In the genomic region with DNA sequence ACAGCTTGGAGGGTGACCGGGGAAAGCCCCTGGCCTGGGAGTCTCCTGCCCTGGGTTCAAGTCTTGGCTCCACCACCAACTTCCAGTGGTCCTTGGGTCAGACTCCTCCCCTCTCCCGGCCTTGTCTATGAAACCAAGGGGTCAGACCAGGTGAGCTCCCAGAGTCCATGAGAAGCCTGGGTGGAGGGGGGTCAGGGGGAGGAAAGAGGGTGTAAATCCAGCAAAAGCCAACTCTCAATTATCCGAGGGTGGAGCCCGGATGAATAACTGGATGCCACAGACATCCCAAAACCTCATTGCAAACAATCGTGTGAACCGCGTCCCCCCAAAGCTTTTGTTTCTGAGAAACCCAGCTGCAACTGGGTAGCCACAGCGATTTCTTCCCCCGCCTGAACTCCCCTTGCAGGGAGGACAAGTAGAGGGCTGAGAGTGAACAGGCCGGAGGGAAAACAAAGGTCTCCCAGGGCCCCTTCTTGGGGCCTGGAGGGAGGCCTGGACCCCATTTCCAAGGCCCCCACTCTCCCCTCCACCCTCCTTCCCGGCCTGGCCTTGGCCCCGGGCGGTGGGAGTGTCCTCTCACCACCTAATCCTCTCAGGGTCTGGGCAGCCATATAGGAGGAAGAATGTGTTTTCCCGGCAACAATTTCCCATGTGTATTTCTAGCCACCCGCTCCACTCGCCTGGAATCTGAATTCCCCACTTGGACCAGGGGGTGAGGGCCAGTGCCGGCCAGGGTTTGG, we compare ENCODE assay signal across 12 cellular contexts. TPM values are rescaled to one million over a fixed set of nuclear protein-coding genes. Genes with fewer than 3 reads are reported as not detected.
DNase-seq lines count a peak whose midpoint lies in the region; ATAC-seq and TF ChIP-seq lines count a peak whose summit lies in the region.
"Had no signal": no experiment of that assay in that cellular context is flagged by ENCODE, and none has a peak within 500 bp of the region (broad histone marks: within the 10 kb centered on the region; RNA-seq: fewer than 3 reads in every experiment).

No MANE protein-coding gene starts in this region.

- no peak overlapping the region for H2AFZ ChIP-seq in KMS-11 (ENCODE audit: low read depth)

- no peak overlapping the region for H3K4me3 ChIP-seq in KMS-11 (IDR thresholded peaks at IDR 0.05; ENCODE audit: insufficient read depth, low read depth, low read length)
- no peak overlapping the region for H3K4me3 ChIP-seq in thyroid gland (replicated peaks in 1 of 3)

- H3K9me3 Mint-ChIP-seq in chondrocyte (ENCODE audit: low read depth) (no peaks in the 10 kb centered on the region), mesothelial cell of epicardium (no peaks in the 10 kb centered on the region)
- H3K9me3 Mint-ChIP-seq: dendritic cell treated with granulocyte-macrophage colony-stimulating factor and Interleukin-4, amounts not matched to agents 40 ng/mL and 50 ng/mL, for 4 days had no signal

- H3K9ac ChIP-seq in KMS-11 = no peak overlapping the region

- H3K36me3 ChIP-seq in KMS-11 (ENCODE audit: insufficient read depth) (no peaks in the 10 kb centered on the region), thyroid gland (no peaks in the 10 kb centered on the region)

- H3K4me3 Mint-ChIP-seq in chondrocyte (ENCODE audit: unreplicated experiment) = peak overlapping the region; percentile 86
- peak overlapping the region; percentile 83 for H3K4me3 Mint-ChIP-seq in mesothelial cell of epicardium
- H3K4me3 Mint-ChIP-seq: dendritic cell treated with granulocyte-macrophage colony-stimulating factor and Interleukin-4, amounts not matched to agents 40 ng/mL and 50 ng/mL, for 4 days had no signal

- intact Hi-C loops in thyroid gland (cut with DNase I) = no loop called here

- no peaks in the 10 kb centered on the region; the same call in 1 of the 2 replicates for H4K20me1 ChIP-seq in KMS-11 (ENCODE audit: insufficient read depth)

- no peaks in the 10 kb centered on the region for H3K36me3 Mint-ChIP-seq in chondrocyte (ENCODE audit: low read depth)
- no peaks in the 10 kb centered on the region for H3K36me3 Mint-ChIP-seq in mesothelial cell of epicardium

- DNase-seq in chondrocyte (ENCODE audit: low spot score) (no peak), mesothelial cell of epicardium (ENCODE audit: low spot score in 2 of 2, unreplicated experiment in 2 of 2) (no peak), thyroid gland (no peak), SHP77 (lab: John Stamatoyannopoulos, UW) (no peak), NCI-H1105 (lab: John Stamatoyannopoulos, UW) (no peak), dermis blood vessel endothelial cell (no peak)
- DNase-seq: activated CD8-positive, alpha-beta memory T cell treated with anti-CD3 and anti-CD28 coated beads for 24 hours; NCI-H1105 treated with DMSO at 0.1 percent for 48 hours; stimulated activated CD4-positive, alpha-beta T cell treated with anti-CD3 and anti-CD28 coated beads, Interleukin-4, amount 100 ng/mL, for 1 hour had no signal

- H3K27me3 ChIP-seq in KMS-11 (ENCODE audit: insufficient read depth, low read depth) (no peaks in the 10 kb centered on the region), thyroid gland (no peaks in the 10 kb centered on the region)

- H3K27me3 Mint-ChIP-seq in chondrocyte (ENCODE audit: low read depth) (no peaks in the 10 kb centered on the region), mesothelial cell of epicardium (ENCODE audit: low read depth) (no peaks in the 10 kb centered on the region)

- H3K4me2 ChIP-seq in KMS-11 = peak overlapping the region; percentile 96

- H3K9me3 ChIP-seq in thyroid gland = no peaks in the 10 kb centered on the region

- no peak overlapping the region; the same call in 1 of the 2 replicates for H3K27ac ChIP-seq in KMS-11
- H3K27ac ChIP-seq in thyroid gland = peak overlapping the region; percentile 86 to 94 (median 93)

- H3K4me1 Mint-ChIP-seq in chondrocyte (ENCODE audit: low read depth) (peaks cover 56% of the 10 kb centered on the region), mesothelial cell of epicardium (peaks cover 50% of the 10 kb centered on the region)

- peaks cover 46% of the 10 kb centered on the region for H3K79me2 ChIP-seq in KMS-11 (ENCODE audit: insufficient read depth, low read depth)

- no peak for TF ChIP-seq CTCF in KMS-11 (conservative IDR thresholded peaks at IDR 0.05; ENCODE audit: low read depth, low read length)
- TF ChIP-seq CTCF in chondrocyte (IDR thresholded peaks at IDR 0.05) = no peak
- TF ChIP-seq CTCF in mesothelial cell of epicardium (IDR thresholded peaks at IDR 0.05; ENCODE audit: unreplicated experiment) = no peak
- TF ChIP-seq CTCF in thyroid gland (IDR thresholded peaks at IDR 0.05) = no peak

- no peak for ATAC-seq in GM19452 (IDR thresholded peaks at IDR 0.05; ENCODE audit: unreplicated experiment)

- peaks cover 47% of the 10 kb centered on the region for H3K4me1 ChIP-seq in KMS-11 (ENCODE audit: low read depth, poor library complexity, severe bottlenecking)
- H3K4me1 ChIP-seq in thyroid gland = peaks cover 65 to 76% of the 10 kb centered on the region in 2 donors

- TF ChIP-seq POLR2A in thyroid gland (IDR thresholded peaks at IDR 0.05) = no peak

- WGBS in thyroid gland, 2 donors = 45 to 60% methylated on average over 12 to 17 of the region's 17 CpGs

- H3K27ac Mint-ChIP-seq in chondrocyte (ENCODE audit: unreplicated experiment) (peak overlapping the region; percentile 87), mesothelial cell of epicardium (peak overlapping the region; percentile 95)
- H3K27ac Mint-ChIP-seq: dendritic cell treated with granulocyte-macrophage colony-stimulating factor and Interleukin-4, amounts not matched to agents 40 ng/mL and 50 ng/mL, for 4 days had no signal

RNA-seq across cellular contexts. Expression of gene GLIS2, which starts 2.5 kb away (rescaled TPM):
- total RNA-seq in chondrocyte (58.7 to 62.8 TPM (median 61.2 TPM) in 3 replicates), mesothelial cell of epicardium (78.2 to 80.3 TPM (median 79.6 TPM) in 3 replicates), thyroid gland (1 to 10 TPM; 5.5 to 7.6 (median 6.7) TPM), dermis blood vessel endothelial cell (0.79 and 1.2 TPM in 2 replicates)

RNA-seq across cellular contexts. Expression of gene PAM16, which starts 32.8 kb away (rescaled TPM):
- total RNA-seq in chondrocyte = 21.6 to 24.4 TPM (median 22.4 TPM) in 3 replicates
- total RNA-seq in mesothelial cell of epicardium = 31.8 to 35.6 TPM (median 33.6 TPM) in 3 replicates
- total RNA-seq in thyroid gland = 10 to 100 TPM in 3 of 4 donors, 1 to 10 TPM in 1; 5.6 to 60.2 (median 27.3) TPM
- 11.6 and 15.5 TPM in 2 replicates for total RNA-seq in dermis blood vessel endothelial cell

RNA-seq across cellular contexts. Expression of gene TFAP4, which starts 45.5 kb away (rescaled TPM):
- total RNA-seq in chondrocyte (2.5 to 4.0 TPM (median 2.5 TPM) in 3 replicates), mesothelial cell of epicardium (28.8 to 33.7 TPM (median 29.5 TPM) in 3 replicates), thyroid gland (1 to 10 TPM; 3.8 to 6.3 (median 5.4) TPM), dermis blood vessel endothelial cell (4.1 and 7.3 TPM in 2 replicates)

RNA-seq across cellular contexts. Expression of gene VASN, which starts 53.3 kb away (rescaled TPM):
- total RNA-seq in chondrocyte (79.7 to 82.0 TPM (median 81.8 TPM) in 3 replicates), mesothelial cell of epicardium (36.7 to 37.6 TPM (median 37.5 TPM) in 3 replicates), thyroid gland (10 to 100 TPM; 21.9 to 47.0 (median 28.8) TPM), dermis blood vessel endothelial cell (1.9 and 2.2 TPM in 2 replicates)
